ENCODE assay signal across 16 cellular contexts in the genomic region with DNA sequence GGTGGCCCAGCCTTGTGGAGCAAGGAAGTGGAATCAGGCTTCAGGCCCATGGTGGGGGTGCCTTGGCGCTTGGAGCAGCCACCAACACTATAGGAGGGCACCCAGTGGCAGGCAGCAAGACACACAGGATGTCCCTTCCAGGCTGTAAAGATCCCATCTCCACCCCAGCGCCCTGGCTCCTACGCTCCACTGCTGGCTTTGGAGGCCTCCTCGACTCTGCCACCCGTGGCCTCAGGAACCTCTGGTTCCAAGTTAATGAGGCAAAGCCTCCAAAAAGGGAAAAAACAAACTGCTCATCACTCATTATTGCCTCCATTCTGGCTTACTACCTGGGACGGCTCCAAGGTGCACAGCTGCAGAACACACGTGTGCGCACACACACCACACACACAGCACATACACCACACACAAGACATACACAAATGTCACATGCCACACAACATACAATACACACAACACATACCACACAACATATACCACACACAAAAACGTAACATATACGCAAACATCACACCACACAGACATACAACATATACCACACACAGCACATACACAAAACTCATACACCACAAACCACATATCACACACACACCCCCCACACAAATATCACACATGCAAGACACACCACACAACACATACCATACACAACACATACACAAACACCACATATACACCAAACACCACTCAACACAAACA. TPM values are rescaled to one million over a fixed set of nuclear protein-coding genes. Genes with fewer than 3 reads are reported as not detected.
DNase-seq lines count a peak whose midpoint lies in the region; ATAC-seq, FAIRE-seq and TF ChIP-seq lines count a peak whose summit lies in the region.
"Had no signal": no experiment of that assay in that cellular context is flagged by ENCODE, and none has a peak within 500 bp of the region (broad histone marks: within the 10 kb centered on the region; RNA-seq: fewer than 3 reads in every experiment).

No MANE protein-coding gene starts in this region.

- ATAC-seq in HG03439 (IDR thresholded peaks at IDR 0.05; ENCODE audit: unreplicated experiment), result no peak

- H2AFZ ChIP-seq in hepatocyte, result no peak overlapping the region
- H2AFZ ChIP-seq: PC-9 had no signal

- H3K36me3 ChIP-seq in BLaER1, result no peaks in the 10 kb centered on the region
- H3K36me3 ChIP-seq in hepatocyte (replicated peaks; ENCODE audit: insufficient read depth, low read depth), result no peaks in the 10 kb centered on the region
- no peaks in the 10 kb centered on the region for H3K36me3 ChIP-seq in rectal smooth muscle tissue (ENCODE audit: control insufficient read depth, insufficient read depth, low read length)

- TF ChIP-seq CTCF in hepatocyte (IDR thresholded peaks at IDR 0.05; ENCODE audit: poor library complexity), result no peak

- H3K9me3 ChIP-seq in BLaER1 (no peaks in the 10 kb centered on the region), hepatocyte (ENCODE audit: low read depth) (no peaks in the 10 kb centered on the region)

- H3K79me2 ChIP-seq in hepatocyte, result peaks cover 69% of the 10 kb centered on the region

- peak; percentile 96 for FAIRE-seq in HTR-8/SVneo (lab: Jason Lieb, UNC)

- H3K27me3 ChIP-seq in BLaER1 (no peaks in the 10 kb centered on the region), hepatocyte (no peaks in the 10 kb centered on the region), rectal smooth muscle tissue (ENCODE audit: control insufficient read depth, insufficient read depth, low read length) (no peaks in the 10 kb centered on the region)

- no peaks in the 10 kb centered on the region for H3K9me2 ChIP-seq in hepatocyte (replicated peaks; ENCODE audit: insufficient read depth)

- H3K9ac ChIP-seq in BLaER1 (no peak overlapping the region), rectal smooth muscle tissue (ENCODE audit: low read length) (no peak overlapping the region)

- WGBS in hepatocyte (ENCODE audit: low lambda C conversion rate, missing lambda C conversion rate), result 91% methylated on average over 10 of the region's 10 CpGs

- H3K4me3 ChIP-seq in BLaER1 (no peak overlapping the region), hepatocyte (no peak overlapping the region), rectal smooth muscle tissue (ENCODE audit: low read length) (no peak overlapping the region)
- H3K4me3 ChIP-seq: PC-9, SK-N-MC had no signal

- H3K4me2 ChIP-seq in BLaER1 (peak overlapping the region; percentile 36; the same call in 1 of the 2 replicates), hepatocyte (no peak overlapping the region)
- H3K4me2 ChIP-seq: PC-9 had no signal

- DNase-seq in HTR-8/SVneo (ENCODE audit: insufficient read length, low spot score) (no peak), hepatocyte (ENCODE audit: low spot score) (no peak), DMS53 treated with DMSO at 0.1 percent for 48 hours (lab: John Stamatoyannopoulos, UW; ENCODE audit: unreplicated experiment) (no peak), NCI-H2171 (lab: John Stamatoyannopoulos, UW) (no peak), HuH-7 (ENCODE audit: low spot score) (no peak)
- DNase-seq: GOT3, NCI-H1436 treated with DMSO at 0.1 percent for 48 hours, NCI-H345, PC-9 had no signal

- H3K27ac ChIP-seq in BLaER1, result no peak overlapping the region
- peak overlapping the region; percentile 38 for H3K27ac ChIP-seq in hepatocyte
- H3K27ac ChIP-seq in rectal smooth muscle tissue (ENCODE audit: low read depth, low read length), result peak overlapping the region; percentile 40
- H3K27ac ChIP-seq: C4-2B, PC-9 had no signal

- no peaks in the 10 kb centered on the region for H4K20me1 ChIP-seq in BLaER1
- no peaks in the 10 kb centered on the region for H4K20me1 ChIP-seq in hepatocyte (ENCODE audit: insufficient read depth, poor library complexity, severe bottlenecking)

- H3K4me1 ChIP-seq in BLaER1, result peaks cover 93% of the 10 kb centered on the region
- H3K4me1 ChIP-seq in hepatocyte (ENCODE audit: insufficient read depth), result peaks cover 74% of the 10 kb centered on the region
- peaks cover 29% of the 10 kb centered on the region for H3K4me1 ChIP-seq in rectal smooth muscle tissue (ENCODE audit: control insufficient read depth, insufficient read depth, low read length)

RNA-seq across cellular contexts. Expression of gene ROR2, which starts 45.3 kb away (rescaled TPM):
- total RNA-seq in hepatocyte, result 24.7 and 29.5 TPM in 2 replicates
- polyA plus RNA-seq in hepatocyte, result 21.4 and 25.6 TPM in 2 replicates
- total RNA-seq: A172, PC-9 had no signal
- polyA plus RNA-seq: IgD-negative memory B cell had no signal
